Comparison of ENCODE assay signal across 13 cellular contexts in genomic region chr9:129384887-129385614, GRCh38.
DNase-seq lines count a peak whose midpoint lies in the region; ATAC-seq and TF ChIP-seq lines count a peak whose summit lies in the region.
"Had no signal": no experiment of that assay in that cellular context is flagged by ENCODE, and none has a peak within 500 bp of the region (broad histone marks: within the 10 kb centered on the region; RNA-seq: fewer than 3 reads in every experiment).

No MANE protein-coding gene starts in this region.

- H2AK5ac ChIP-seq in trophoblast cell (ENCODE audit: low read length) = peak overlapping the region; percentile 13

- H3K4me2 ChIP-seq in trophoblast cell (ENCODE audit: low read length) = no peak overlapping the region

- POLR2A ChIA-PET in CD8-positive, alpha-beta T cell (lab: Charles Lee) = no interaction called here

- H3K36me3 ChIP-seq in CD8-positive, alpha-beta T cell (ENCODE audit: insufficient read depth, low read length) = no peaks in the 10 kb centered on the region
- H3K36me3 ChIP-seq in trophoblast cell (ENCODE audit: control insufficient read depth in 1 of 2, insufficient read depth in 2 of 2, low read length in 2 of 2) (no peaks in the 10 kb centered on the region), H7 (replicated peaks; ENCODE audit: control insufficient read depth, insufficient read depth, low read length) (no peaks in the 10 kb centered on the region)
- H3K36me3 ChIP-seq: gastrocnemius medialis, right lobe of liver had no signal

- no peaks in the 10 kb centered on the region for H3K27me3 ChIP-seq in CD8-positive, alpha-beta T cell (ENCODE audit: insufficient read depth, low read length)
- H3K27me3 ChIP-seq in trophoblast cell (ENCODE audit: insufficient read depth, low read length) (no peaks in the 10 kb centered on the region), H7 (ENCODE audit: control insufficient read depth, insufficient read depth, low read length) (peaks cover 7% of the 10 kb centered on the region)
- H3K27me3 ChIP-seq: gastrocnemius medialis, right lobe of liver had no signal

- TF ChIP-seq CTCF in CD8-positive, alpha-beta T cell (IDR thresholded peaks at IDR 0.05) = no peak

- no peak overlapping the region for H3K4me3 ChIP-seq in CD8-positive, alpha-beta T cell (ENCODE audit: low read depth, low read length)
- H3K4me3 ChIP-seq in trophoblast cell (ENCODE audit: low read depth, low read length) (no peak overlapping the region), H7 (ENCODE audit: insufficient read depth, low read depth, low read length) (no peak overlapping the region)
- H3K4me3 ChIP-seq: gastrocnemius medialis, right lobe of liver had no signal

- no peak for DNase-seq in CD8-positive, alpha-beta T cell
- DNase-seq in trophoblast cell = no peak
- no peak for DNase-seq in H7
- DNase-seq in effector CD8-positive, alpha-beta T cell (lab: John Stamatoyannopoulos, UW) = no peak
- DNase-seq: gastrocnemius medialis, KG1, NCI-H1694, NCI-H526 treated with DMSO at 0.1 percent for 48 hours, right lobe of liver, T1000 had no signal

- H2AFZ ChIP-seq in trophoblast cell (ENCODE audit: insufficient read depth, low read length, poor library complexity) = no peak overlapping the region

- whole genome bisulfite sequencing in trophoblast cell (ENCODE audit: extremely low coverage, insufficient coverage, insufficient read length) = no CpG with 5 or more reads among the region's 15 CpGs

- no peak overlapping the region for H3K23ac ChIP-seq in trophoblast cell (ENCODE audit: low read length)

- peak overlapping the region; percentile 84 for H3K4me3 Mint-ChIP-seq in CD8-positive, alpha-beta T cell
- H3K4me3 Mint-ChIP-seq in IgD-negative memory B cell = peak overlapping the region; percentile 53 to 83 (median 74)
- no peak overlapping the region for H3K4me3 Mint-ChIP-seq in dendritic cell treated with granulocyte-macrophage colony-stimulating factor and Interleukin-4, amounts not matched to agents 40 ng/mL and 50 ng/mL, for 4 days

- peaks cover 27% of the 10 kb centered on the region for H3K79me1 ChIP-seq in trophoblast cell (ENCODE audit: low read length)

- no peak for ATAC-seq in CD8-positive, alpha-beta T cell
- no peak for ATAC-seq in GM19328 (IDR thresholded peaks at IDR 0.05; ENCODE audit: unreplicated experiment)
- ATAC-seq: gastrocnemius medialis, right lobe of liver had no signal

- H2BK120ac ChIP-seq in trophoblast cell (ENCODE audit: insufficient read depth, low read length, poor library complexity) = no peak overlapping the region

- H3K18ac ChIP-seq in trophoblast cell (ENCODE audit: low read length) = no peak overlapping the region

- H3K79me2 ChIP-seq in trophoblast cell (ENCODE audit: control insufficient read depth, insufficient read depth, low read length, poor library complexity) = peaks cover 7% of the 10 kb centered on the region

- H3K4ac ChIP-seq in trophoblast cell (ENCODE audit: low read depth, low read length) = no peak overlapping the region

- H3K27me3 Mint-ChIP-seq in CD8-positive, alpha-beta T cell (ENCODE audit: low read depth) = no peaks in the 10 kb centered on the region
- H3K27me3 Mint-ChIP-seq in IgD-negative memory B cell = peaks cover 2% of the 10 kb centered on the region
- H3K27me3 Mint-ChIP-seq in dendritic cell treated with granulocyte-macrophage colony-stimulating factor and Interleukin-4, amounts not matched to agents 40 ng/mL and 50 ng/mL, for 4 days = peaks cover 4% of the 10 kb centered on the region

- peaks cover 18% of the 10 kb centered on the region for H3K4me1 ChIP-seq in CD8-positive, alpha-beta T cell (ENCODE audit: insufficient read depth, low read length)
- H3K4me1 ChIP-seq in trophoblast cell (ENCODE audit: control insufficient read depth in 1 of 2, insufficient read depth in 2 of 2, low read length in 2 of 2) = peaks cover 26 to 31% of the 10 kb centered on the region in 2 experiments

- no peaks in the 10 kb centered on the region for H3K9me3 Mint-ChIP-seq in CD8-positive, alpha-beta T cell
- peaks cover 0 to under 1% (median 0%) of the 10 kb centered on the region in 3 donors for H3K9me3 Mint-ChIP-seq in IgD-negative memory B cell
- H3K9me3 Mint-ChIP-seq in dendritic cell treated with granulocyte-macrophage colony-stimulating factor and Interleukin-4, amounts not matched to agents 40 ng/mL and 50 ng/mL, for 4 days = no peaks in the 10 kb centered on the region

- H3K14ac ChIP-seq in trophoblast cell (ENCODE audit: low read length) = no peak overlapping the region

- no peak overlapping the region for H2BK5ac ChIP-seq in trophoblast cell (ENCODE audit: low read depth, low read length, poor library complexity)

- no peaks in the 10 kb centered on the region for H3K36me3 Mint-ChIP-seq in CD8-positive, alpha-beta T cell
- no peaks in the 10 kb centered on the region for H3K36me3 Mint-ChIP-seq in IgD-negative memory B cell
- no peaks in the 10 kb centered on the region for H3K36me3 Mint-ChIP-seq in dendritic cell treated with granulocyte-macrophage colony-stimulating factor and Interleukin-4, amounts not matched to agents 40 ng/mL and 50 ng/mL, for 4 days (ENCODE audit: low read depth)

- no peak overlapping the region for H3K27ac ChIP-seq in CD8-positive, alpha-beta T cell (ENCODE audit: low read depth, low read length)
- no peak overlapping the region for H3K27ac ChIP-seq in trophoblast cell (ENCODE audit: low read depth, low read length)

- peak overlapping the region; percentile 94 for H3K27ac Mint-ChIP-seq in CD8-positive, alpha-beta T cell
- peak overlapping the region; percentile 86 to 97 (median 94) for H3K27ac Mint-ChIP-seq in IgD-negative memory B cell
- peak overlapping the region; percentile 95 for H3K27ac Mint-ChIP-seq in dendritic cell treated with granulocyte-macrophage colony-stimulating factor and Interleukin-4, amounts not matched to agents 40 ng/mL and 50 ng/mL, for 4 days

- peak overlapping the region; percentile 9 for H2BK12ac ChIP-seq in trophoblast cell (ENCODE audit: low read length)

- no peak overlapping the region for H4K8ac ChIP-seq in trophoblast cell (ENCODE audit: low read depth, low read length)

- peaks cover 15% of the 10 kb centered on the region for H3K4me1 Mint-ChIP-seq in CD8-positive, alpha-beta T cell (ENCODE audit: low read depth)
- peaks cover 5 to 8% (median 6%) of the 10 kb centered on the region in 3 donors for H3K4me1 Mint-ChIP-seq in IgD-negative memory B cell
- H3K4me1 Mint-ChIP-seq in dendritic cell treated with granulocyte-macrophage colony-stimulating factor and Interleukin-4, amounts not matched to agents 40 ng/mL and 50 ng/mL, for 4 days (ENCODE audit: low read depth) = peaks cover 37% of the 10 kb centered on the region

- H3K9ac ChIP-seq in trophoblast cell (ENCODE audit: low read length) = no peak overlapping the region

- intact Hi-C loops in CD8-positive, alpha-beta T cell (cut with DNase I, micrococcal nuclease) = loop anchor here in 1 of 2 experiments (5.0 to 10.0 kb wide), 2 partner anchors 102 to 220 kb away; no protein-coding TSS in a partner anchor
- intact Hi-C loops in dendritic cell treated with granulocyte-macrophage colony-stimulating factor and Interleukin-4, amounts not matched to agents 40 ng/mL and 50 ng/mL, for 4 days (cut with micrococcal nuclease) = loop anchor here (5.0 kb wide), 1 partner anchor 32 kb away; no protein-coding TSS in a partner anchor

- H4K91ac ChIP-seq in trophoblast cell (ENCODE audit: low read depth, low read length) = peak overlapping the region; percentile 34

- H4K12ac ChIP-seq in trophoblast cell (ENCODE audit: low read depth, low read length) = no peak overlapping the region

- CTCF ChIA-PET in CD8-positive, alpha-beta T cell (lab: Charles Lee) = interaction anchor here (3.6 kb wide), 1 partner anchor 210 kb away, joined by 14 read pairs; no protein-coding TSS in a partner anchor

- no peaks in the 10 kb centered on the region for H3K9me3 ChIP-seq in CD8-positive, alpha-beta T cell (ENCODE audit: low read length)
- H3K9me3 ChIP-seq in trophoblast cell (ENCODE audit: insufficient read depth, low read depth, low read length) = peaks cover 2% of the 10 kb centered on the region
- H3K9me3 ChIP-seq: gastrocnemius medialis, right lobe of liver had no signal
